8 cellular contexts compared by ENCODE assay signal in the genomic region with DNA sequence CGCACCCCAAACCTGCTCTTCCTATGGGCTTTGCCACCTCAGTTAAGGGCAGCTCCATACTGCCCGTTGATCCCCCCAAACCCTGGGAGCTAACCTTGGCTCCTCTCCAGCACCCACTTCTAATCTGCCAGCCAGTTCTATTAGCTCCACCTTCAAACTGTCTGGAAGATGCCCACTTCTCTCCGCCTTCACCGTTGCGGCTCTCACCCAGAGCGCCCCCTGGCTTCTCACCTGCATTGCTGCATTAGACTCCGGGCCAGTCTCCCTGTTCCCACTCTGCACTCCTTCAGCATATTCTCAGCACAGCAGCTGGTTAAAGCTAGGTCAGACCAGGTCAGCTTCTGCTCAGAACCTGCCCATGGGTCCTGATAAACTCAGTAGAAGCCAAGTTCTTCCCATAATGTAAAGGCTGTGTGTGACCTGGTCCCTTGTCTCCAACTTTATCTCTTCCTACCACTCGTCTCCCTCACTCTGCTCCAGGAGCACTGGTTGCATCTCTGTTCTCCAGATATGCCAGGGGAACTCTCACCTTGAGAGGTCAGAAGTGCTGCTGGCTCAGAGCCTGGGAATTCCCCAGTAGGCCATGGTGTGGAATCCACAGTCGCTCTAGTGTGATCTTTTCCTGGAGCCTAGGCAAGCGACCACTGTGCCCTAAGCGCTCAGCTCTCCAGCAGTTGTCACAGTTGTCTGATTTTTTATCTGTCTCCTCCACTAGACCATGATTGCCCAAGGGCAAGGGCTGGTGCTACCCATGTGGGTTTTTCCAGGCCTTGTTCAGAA.
DNase-seq lines count a peak whose midpoint lies in the region; ATAC-seq, FAIRE-seq and TF ChIP-seq lines count a peak whose summit lies in the region.

No MANE protein-coding gene starts in this region.

- H3K4me3 Mint-ChIP-seq in natural killer cell: no peak overlapping the region

- in situ Hi-C loops in K562 (cut with MboI): no loop called here

- no peak overlapping the region for H3K27ac ChIP-seq in K562 (ENCODE audit: extremely low read depth, low read depth, low read length)

- H3K36me3 ChIP-seq in K562 (ENCODE audit: control insufficient read depth, insufficient read depth, low read length): no peaks in the 10 kb centered on the region

- H3K4me1 Mint-ChIP-seq in natural killer cell: no peaks in the 10 kb centered on the region

- DNase-seq in Daoy (ENCODE audit: low read depth): peak; percentile 32
- DNase-seq in HuH-7 (ENCODE audit: low spot score): peak; percentile 36
- DNase-seq in K562 (ENCODE audit: extremely low read depth in 1 of 4, low spot score in 3 of 4): peak; percentile 33 to 43 (median 36)
- DNase-seq in natural killer cell: no peak
- no peak for DNase-seq in NCI-H1048 (lab: John Stamatoyannopoulos, UW)
- no peak for DNase-seq in activated T-cell treated with anti-CD3 and anti-CD28 coated beads for 4 hours

- intact Hi-C loops in K562 (cut with micrococcal nuclease): loop anchor here (5.0 kb wide), 1 partner anchor 277 kb away; no protein-coding TSS in a partner anchor
- intact Hi-C loops in natural killer cell (cut with micrococcal nuclease): no loop called here

- no peaks in the 10 kb centered on the region for H4K20me1 ChIP-seq in K562 (replicated peaks; ENCODE audit: control insufficient read depth, insufficient read depth, low read length)

- no peak overlapping the region for H3K27ac Mint-ChIP-seq in natural killer cell

- no peak for FAIRE-seq in K562 (lab: Jason Lieb, UNC)

- no peak for TF ChIP-seq EP300 in K562 (IDR thresholded peaks at IDR 0.05; ENCODE audit: low read length)

- 0 out of 5 replicates have a peak, but pooled peaks cover 0 to 3% of the 10 kb centered on the region in 2 experiments for H3K27me3 ChIP-seq in K562 (ENCODE audit: control insufficient read depth in 2 of 2, insufficient read depth in 2 of 2, low read length in 2 of 2)

- POLR2A ChIA-PET in K562 (lab: Yijun Ruan, JAX): interaction anchor here (0.8 to 1.2 kb wide), 2 partner anchors 9 to 22 kb away, joined by 3 read pairs; no protein-coding TSS in a partner anchor

- no peaks in the 10 kb centered on the region for H3K36me3 Mint-ChIP-seq in natural killer cell

- ATAC-seq in K562 (peak; percentile 84), natural killer cell (peak in 2 of 3 donors; percentile 26 to 30), HG03565 (IDR thresholded peaks at IDR 0.05; ENCODE audit: unreplicated experiment) (no peak), HG02852 (IDR thresholded peaks at IDR 0.05; ENCODE audit: unreplicated experiment) (no peak)

- H3K9me1 ChIP-seq in K562 (ENCODE audit: control insufficient read depth, insufficient read depth, low read length): no peaks in the 10 kb centered on the region

- CTCF ChIA-PET in K562 (lab: Yijun Ruan, JAX; ENCODE audit: low intra/inter-chr PET ratio): no interaction called here

- TF ChIP-seq RAD21 in K562 (CRISPR knock-in tag; conservative IDR thresholded peaks at IDR 0.05 in 1 of 2, IDR thresholded peaks at IDR 0.05 in 1 of 2): peak; percentile 25 to 42; a peak in 3 of 4 replicates

- no TSS peak for BruUV-seq in K562 (replicated peaks; lab: Mats Ljungman, UMichigan)

- no peak overlapping the region for H3K4me2 ChIP-seq in K562 (ENCODE audit: insufficient read depth, low read length)

- TF ChIP-seq CTCF in K562 (IDR thresholded peaks at IDR 0.05 in 2 of 3, conservative IDR thresholded peaks at IDR 0.05 in 1 of 3; ENCODE audit: insufficient read depth in 2 of 3, low read depth in 1 of 3, low read length in 3 of 3): peak; percentile 59 to 82 (median 60)
- TF ChIP-seq CTCF in natural killer cell (IDR thresholded peaks at IDR 0.05): peak; percentile 18

- H3K9me3 Mint-ChIP-seq in natural killer cell: no peaks in the 10 kb centered on the region

- peaks cover 8 to 24% of the 10 kb centered on the region in 2 donors for H3K27me3 Mint-ChIP-seq in natural killer cell (ENCODE audit: low read depth in 2 of 2)

- H3K79me2 ChIP-seq in K562 (ENCODE audit: control insufficient read depth, insufficient read depth, low read length): no peaks in the 10 kb centered on the region

- 2% methylated on average over 11 of the region's 11 CpGs for whole genome bisulfite sequencing in K562 (ENCODE audit: insufficient coverage, low coverage, missing lambda C conversion rate)

- no peak for TF ChIP-seq POLR2A in K562 (conservative IDR thresholded peaks at IDR 0.05)

- H2AFZ ChIP-seq in K562 (ENCODE audit: low read depth, low read length): no peak overlapping the region

- H3K9me3 ChIP-seq in K562 (replicated peaks; ENCODE audit: control insufficient read depth, insufficient read depth, low read depth, low read length): no peaks in the 10 kb centered on the region

- H3K9ac ChIP-seq in K562 (ENCODE audit: insufficient read depth in 1 of 2, low read depth in 2 of 2, low read length in 2 of 2): no peak overlapping the region

- H3K4me1 ChIP-seq in K562 (replicated peaks in 1 of 2; ENCODE audit: control insufficient read depth in 2 of 2, insufficient read depth in 2 of 2, low read length in 2 of 2): no peaks in the 10 kb centered on the region

- no peak overlapping the region for H3K4me3 ChIP-seq in K562

TF ChIP-seq in K562, 482 proteins besides CTCF, POLR2A, EP300 and RAD21:
- TF ChIP-seq CBFA2T2 (conservative IDR thresholded peaks at IDR 0.05): peak; percentile 26; the same call in 1 of the 2 replicates
- no peak for TF ChIP-seq JUNB (CRISPR knock-in tag; conservative IDR thresholded peaks at IDR 0.05)
- TF ChIP-seq ZC3H4 (CRISPR knock-in tag; IDR thresholded peaks at IDR 0.05; ENCODE audit: borderline replicate concordance): no peak
- TF ChIP-seq ZNF609 (CRISPR knock-in tag; IDR thresholded peaks at IDR 0.05; ENCODE audit: borderline replicate concordance): no peak
- TF ChIP-seq CBFA2T3 (IDR thresholded peaks at IDR 0.05): peak; percentile 31

Comparison
In these comparisons a context has a peak if more than half of its experiments do, and no peak if none do; other contexts are left out.
1. DNase-seq: peak in Daoy (single experiment), HuH-7 (single experiment) and K562 (4 of 4); none in natural killer cell (single experiment), NCI-H1048 (single experiment) and activated T-cell treated with anti-CD3 and anti-CD28 coated beads for 4 hours (single experiment).
2. ATAC-seq: peak in K562 (single experiment) and natural killer cell (2 of 3); none in HG03565 (single experiment) and HG02852 (single experiment).